In genomic region chr4:105662935-105663675, GRCh38 we compare ENCODE assay signal across 23 cellular contexts.
"Had no signal": no experiment of that assay in that cellular context is flagged by ENCODE, and none has a peak within 500 bp of the region (broad histone marks: within the 10 kb centered on the region; RNA-seq: fewer than 3 reads in every experiment).

No MANE protein-coding gene starts in this region.

- H3K36me3 Mint-ChIP-seq: activated naive CD8-positive, alpha-beta T cell; natural killer cell; type B pancreatic cell had no signal

- H3K36me3 ChIP-seq: adrenal gland, ascending aorta, brain microvascular endothelial cell, esophagus squamous epithelium, gastrocnemius medialis, prostate gland, thoracic aorta had no signal

- H3K4me1 ChIP-seq: adrenal gland, ascending aorta, esophagus squamous epithelium, gastrocnemius medialis, prostate gland had no signal

- H3K9me3 Mint-ChIP-seq: activated T-cell treated with anti-CD3 and anti-CD28 coated beads, Interleukin-2, amount 50 U/mL, for 4 hours; activated T-helper 2 cell treated with anti-CD3 and anti-CD28 coated beads, Interferon-gamma antibody, Interleukin-2, Interleukin-4, amounts not matched to agents 10 μg/mL and 5 μg/mL and 100 μg/mL, durations not matched to agents 14 hours and 24 hours and 36 hours; endodermal cell; natural killer cell; type B pancreatic cell had no signal

- H3K4me1 Mint-ChIP-seq: endodermal cell, natural killer cell had no signal

- ATAC-seq: activated T-cell treated with anti-CD3 and anti-CD28 coated beads, Interleukin-2, amount 50 U/mL, for 4 hours; gastrocnemius medialis; left ventricle myocardium superior; natural killer cell had no signal

- DNase-seq: activated CD4-positive, alpha-beta T cell treated with anti-CD3 and anti-CD28 coated beads, Interleukin-2, amount 50 U/mL, for 4 hours; activated CD8-positive, alpha-beta memory T cell treated with anti-CD3 and anti-CD28 coated beads for 24 hours; activated CD8-positive, alpha-beta memory T cell treated with anti-CD3 and anti-CD28 coated beads, Interleukin-2, amount 50 U/mL, for 48 hours; activated naive CD4-positive, alpha-beta T cell; activated T-cell treated with anti-CD3 and anti-CD28 coated beads, Interleukin-2, amount 50 U/mL, for 4 hours; adrenal gland; brain microvascular endothelial cell; caudate nucleus; endodermal cell; esophagus squamous epithelium; gastrocnemius medialis; hippocampal formation; left ventricle myocardium superior; midbrain; natural killer cell; stimulated activated CD4-positive, alpha-beta T cell treated with anti-CD3 and anti-CD28 coated beads, Interleukin-4, amount 100 ng/mL, for 24 hours; stimulated activated naive CD4-positive, alpha-beta T cell treated with Interleukin-2 at 50 U/mL for 16 hours had no signal

- H3K27me3 Mint-ChIP-seq: type B pancreatic cell had no signal

- H3K4me3 Mint-ChIP-seq: activated naive CD8-positive, alpha-beta T cell; activated T-cell treated with anti-CD3 and anti-CD28 coated beads, Interleukin-2, amount 50 U/mL, for 4 hours; endodermal cell; natural killer cell; type B pancreatic cell had no signal

- H3K4me3 ChIP-seq: adrenal gland, ascending aorta, esophagus squamous epithelium, gastrocnemius medialis, prostate gland, thoracic aorta had no signal

- H3K9me3 ChIP-seq: adrenal gland, ascending aorta, esophagus squamous epithelium, gastrocnemius medialis, prostate gland, thoracic aorta had no signal

- H3K27ac ChIP-seq: adrenal gland, ascending aorta, brain microvascular endothelial cell, esophagus squamous epithelium, gastrocnemius medialis, prostate gland, thoracic aorta had no signal

- H3K27me3 ChIP-seq: adrenal gland, ascending aorta, brain microvascular endothelial cell, esophagus squamous epithelium, gastrocnemius medialis had no signal

- H3K27ac Mint-ChIP-seq: activated naive CD8-positive, alpha-beta T cell; activated T-helper 2 cell treated with anti-CD3 and anti-CD28 coated beads, Interferon-gamma antibody, Interleukin-2, Interleukin-4, amounts not matched to agents 10 μg/mL and 5 μg/mL and 100 μg/mL, durations not matched to agents 14 hours and 24 hours and 36 hours; endodermal cell; natural killer cell; type B pancreatic cell had no signal
